In the genomic region with DNA sequence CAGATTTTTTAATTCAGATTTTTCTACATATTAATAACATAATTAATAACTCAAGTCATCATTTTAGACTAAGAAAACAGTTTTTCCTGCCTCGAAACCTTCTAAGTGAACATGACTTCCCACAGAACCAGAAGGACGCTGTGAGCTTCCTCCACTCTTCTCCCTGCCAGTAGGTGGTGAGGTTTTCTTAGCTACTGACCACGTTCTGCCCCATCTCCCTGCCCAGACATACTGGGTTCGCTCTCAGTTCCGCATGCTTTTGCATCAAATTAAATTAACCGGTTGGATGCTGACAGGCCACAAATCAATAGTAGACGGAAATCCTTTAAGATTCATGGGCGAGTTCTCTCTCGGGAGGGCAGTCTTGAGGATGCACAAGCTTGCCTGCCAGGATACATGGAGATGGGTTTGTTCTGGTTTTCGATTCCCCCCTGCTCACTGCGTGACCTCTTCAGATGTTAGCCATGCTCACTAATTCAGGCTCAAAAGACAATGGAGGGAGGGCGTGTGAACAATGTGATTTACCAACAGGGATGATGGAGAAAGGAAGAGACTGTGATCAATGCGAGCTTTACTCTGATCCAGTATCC, we compare ENCODE assay signal across 8 cellular contexts.
DNase-seq lines count a peak whose midpoint lies in the region; ATAC-seq and TF ChIP-seq lines count a peak whose summit lies in the region.

No MANE protein-coding gene starts in this region.

- ATAC-seq in HG02943 (IDR thresholded peaks at IDR 0.05; ENCODE audit: low read depth, unreplicated experiment) (peak; percentile 76), T-helper 17 cell (no peak)

- DNase-seq in G401 (ENCODE audit: low spot score), result peak; percentile 43
- DNase-seq in astrocyte of the hippocampus (ENCODE audit: low read depth, low spot score), result peak; percentile 6
- peak; percentile 27 for DNase-seq in myocyte (ENCODE audit: low read depth)
- no peak for DNase-seq in T-helper 17 cell
- no peak for DNase-seq in CD14-positive monocyte (ENCODE audit: low spot score)
- no peak for DNase-seq in amniotic stem cell (lab: John Stamatoyannopoulos, UW)
- DNase-seq in stimulated activated CD4-positive, alpha-beta T cell treated with anti-CD3 and anti-CD28 coated beads, Interleukin-4, amount 100 ng/mL, for 24 hours, result no peak

- peaks cover 0 to 2% (median 0%) of the 10 kb centered on the region in 7 donors for H3K9me3 Mint-ChIP-seq in CD14-positive monocyte

- H3K27ac Mint-ChIP-seq in T-helper 17 cell (no peak overlapping the region), CD14-positive monocyte (no peak overlapping the region)

- H3K4me1 Mint-ChIP-seq in T-helper 17 cell, result peaks cover 4% of the 10 kb centered on the region
- H3K4me1 Mint-ChIP-seq in CD14-positive monocyte, result no peaks in the 10 kb centered on the region

- H3K36me3 Mint-ChIP-seq in T-helper 17 cell (ENCODE audit: low read depth) (no peaks in the 10 kb centered on the region), CD14-positive monocyte (no peaks in the 10 kb centered on the region)

- H3K4me3 Mint-ChIP-seq in T-helper 17 cell (no peak overlapping the region), CD14-positive monocyte (no peak overlapping the region)

- intact Hi-C loops in CD14-positive monocyte (cut with micrococcal nuclease), result no loop called here

- no peak for TF ChIP-seq CTCF in CD14-positive monocyte (IDR thresholded peaks at IDR 0.05)

- H3K27me3 Mint-ChIP-seq in T-helper 17 cell (peaks cover 30% of the 10 kb centered on the region), CD14-positive monocyte (ENCODE audit: low read depth in 3 of 3) (peaks cover 3 to 8% (median 7%) of the 10 kb centered on the region in 3 donors)

- H3K9me3 ChIP-seq in T-helper 17 cell (ENCODE audit: control insufficient read depth, low read length, poor library complexity, severe bottlenecking), result no peaks in the 10 kb centered on the region

- in situ Hi-C loops in G401 (cut with HindIII; ENCODE audit: low sequenced_read_pairs), result no loop called here

Comparison
In these comparisons a context has a peak if more than half of its experiments do, and no peak if none do; other contexts are left out.
1. DNase-seq: peak in G401 (single experiment), astrocyte of the hippocampus (single experiment) and myocyte (single experiment); none in T-helper 17 cell (0 of 3), CD14-positive monocyte (single experiment), amniotic stem cell (single experiment) and stimulated activated CD4-positive, alpha-beta T cell treated with anti-CD3 and anti-CD28 coated beads, Interleukin-4, amount 100 ng/mL, for 24 hours (single experiment).